ENCODE assay signal across 16 cellular contexts in genomic region chr10:68816796-68817412, GRCh38.
"Had no signal": no experiment of that assay in that cellular context is flagged by ENCODE, and none has a peak within 500 bp of the region (broad histone marks: within the 10 kb centered on the region; RNA-seq: fewer than 3 reads in every experiment).

No MANE protein-coding gene starts in this region.

- H2AFZ ChIP-seq: parathyroid adenoma had no signal

- H3K4me1 ChIP-seq: lower lobe of right lung, stomach, testis, upper lobe of left lung had no signal

- H3K36me3 Mint-ChIP-seq: activated CD4-positive, alpha-beta memory T cell treated with anti-CD3 and anti-CD28 coated beads for 36 hours; activated CD8-positive, alpha-beta memory T cell treated with anti-CD3 and anti-CD28 coated beads, Interleukin-2, amount 10 ng/mL, durations not matched to agents 7 days and 5 days; activated naive CD4-positive, alpha-beta T cell treated with anti-CD3 and anti-CD28 coated beads, Interleukin-2, amount 50 U/mL, for 24 hours; naive B cell had no signal

- DNase-seq: activated CD4-positive, alpha-beta memory T cell treated with anti-CD3 and anti-CD28 coated beads for 36 hours; activated CD4-positive, alpha-beta T cell treated with anti-CD3 and anti-CD28 coated beads for 1 hour; activated CD8-positive, alpha-beta memory T cell treated with anti-CD3 and anti-CD28 coated beads, Interleukin-2, amount 10 ng/mL, durations not matched to agents 7 days and 5 days; activated T-cell treated with anti-CD3 and anti-CD28 coated beads, Interleukin-2, amount 50 U/mL, for 1 hour; adrenal gland; foreskin fibroblast; left cardiac atrium; lower lobe of right lung; naive B cell; stimulated activated CD4-positive, alpha-beta T cell treated with anti-CD3 and anti-CD28 coated beads, Interleukin-2, amount 100 ng/mL, for 24 hours; stomach; T-helper 9 cell; testis; upper lobe of left lung had no signal

- ATAC-seq: activated CD8-positive, alpha-beta memory T cell treated with anti-CD3 and anti-CD28 coated beads, Interleukin-2, amount 10 ng/mL, durations not matched to agents 7 days and 5 days; left cardiac atrium; lower lobe of right lung had no signal

- H3K9ac ChIP-seq: parathyroid adenoma had no signal

- H3K9me3 ChIP-seq: adrenal gland, lower lobe of right lung, stomach, testis, upper lobe of left lung had no signal

- H3K36me3 ChIP-seq: adrenal gland, lower lobe of right lung, stomach, upper lobe of left lung had no signal

- H3K27ac Mint-ChIP-seq: activated CD4-positive, alpha-beta memory T cell treated with anti-CD3 and anti-CD28 coated beads for 36 hours; activated CD8-positive, alpha-beta memory T cell treated with anti-CD3 and anti-CD28 coated beads, Interleukin-2, amount 10 ng/mL, durations not matched to agents 7 days and 5 days; activated naive CD4-positive, alpha-beta T cell treated with anti-CD3 and anti-CD28 coated beads, Interleukin-2, amount 50 U/mL, for 24 hours; naive B cell had no signal

- H3K27ac ChIP-seq: adrenal gland, lower lobe of right lung, parathyroid adenoma, stomach, testis, upper lobe of left lung had no signal

- H3K27me3 Mint-ChIP-seq: activated CD4-positive, alpha-beta memory T cell treated with anti-CD3 and anti-CD28 coated beads for 36 hours; activated CD8-positive, alpha-beta memory T cell treated with anti-CD3 and anti-CD28 coated beads, Interleukin-2, amount 10 ng/mL, durations not matched to agents 7 days and 5 days; activated naive CD4-positive, alpha-beta T cell treated with anti-CD3 and anti-CD28 coated beads, Interleukin-2, amount 50 U/mL, for 24 hours; naive B cell had no signal

- H3K4me3 ChIP-seq: adrenal gland, lower lobe of right lung, stomach, testis, upper lobe of left lung had no signal

- H3K9me3 Mint-ChIP-seq: activated CD4-positive, alpha-beta memory T cell treated with anti-CD3 and anti-CD28 coated beads for 36 hours; activated naive CD4-positive, alpha-beta T cell treated with anti-CD3 and anti-CD28 coated beads, Interleukin-2, amount 50 U/mL, for 24 hours had no signal

- H3K79me2 ChIP-seq: parathyroid adenoma had no signal

- H3K27me3 ChIP-seq: adrenal gland, stomach, testis, upper lobe of left lung had no signal

- H3K4me1 Mint-ChIP-seq: activated CD8-positive, alpha-beta memory T cell treated with anti-CD3 and anti-CD28 coated beads, Interleukin-2, amount 10 ng/mL, durations not matched to agents 7 days and 5 days; activated naive CD4-positive, alpha-beta T cell treated with anti-CD3 and anti-CD28 coated beads, Interleukin-2, amount 50 U/mL, for 24 hours; naive B cell had no signal

- H3K4me3 Mint-ChIP-seq: activated CD4-positive, alpha-beta memory T cell treated with anti-CD3 and anti-CD28 coated beads for 36 hours; activated CD8-positive, alpha-beta memory T cell treated with anti-CD3 and anti-CD28 coated beads, Interleukin-2, amount 10 ng/mL, durations not matched to agents 7 days and 5 days; activated naive CD4-positive, alpha-beta T cell treated with anti-CD3 and anti-CD28 coated beads, Interleukin-2, amount 50 U/mL, for 24 hours; naive B cell had no signal
